10 cellular contexts compared by ENCODE assay signal in genomic region chr1:228408041-228408868, GRCh38. TPM values are rescaled to one million over a fixed set of nuclear protein-coding genes. Genes with fewer than 3 reads are reported as not detected.
DNase-seq lines count a peak whose midpoint lies in the region; ATAC-seq and TF ChIP-seq lines count a peak whose summit lies in the region.
"Had no signal": no experiment of that assay in that cellular context is flagged by ENCODE, and none has a peak within 500 bp of the region (broad histone marks: within the 10 kb centered on the region; RNA-seq: fewer than 3 reads in every experiment).

No MANE protein-coding gene starts in this region.

- no peaks in the 10 kb centered on the region for H3K9me3 Mint-ChIP-seq in MCF 10A (ENCODE audit: unreplicated experiment)
- H3K9me3 Mint-ChIP-seq in naive thymus-derived CD8-positive, alpha-beta T cell = no peaks in the 10 kb centered on the region

- H3K27me3 Mint-ChIP-seq in MCF 10A (ENCODE audit: insufficient read depth, unreplicated experiment) = no peaks in the 10 kb centered on the region
- no peaks in the 10 kb centered on the region for H3K27me3 Mint-ChIP-seq in naive thymus-derived CD8-positive, alpha-beta T cell

- peaks cover 15% of the 10 kb centered on the region for H3K36me3 Mint-ChIP-seq in MCF 10A (ENCODE audit: insufficient read depth, unreplicated experiment)
- H3K36me3 Mint-ChIP-seq in naive thymus-derived CD8-positive, alpha-beta T cell = peaks cover 0 to under 1% (median 0%) of the 10 kb centered on the region in 3 donors

- no peak for ATAC-seq in naive thymus-derived CD8-positive, alpha-beta T cell
- ATAC-seq in GM18498 (IDR thresholded peaks at IDR 0.05; ENCODE audit: unreplicated experiment) (no peak), HG02623 (IDR thresholded peaks at IDR 0.05; ENCODE audit: unreplicated experiment) (no peak), GM19463 (IDR thresholded peaks at IDR 0.05; ENCODE audit: unreplicated experiment) (no peak)

- peaks cover 43% of the 10 kb centered on the region for H3K4me1 Mint-ChIP-seq in MCF 10A (ENCODE audit: insufficient read depth, unreplicated experiment)
- H3K4me1 Mint-ChIP-seq in naive thymus-derived CD8-positive, alpha-beta T cell = peaks cover 30 to 52% (median 41%) of the 10 kb centered on the region in 4 donors

- peak overlapping the region; percentile 83 for H3K4me3 ChIP-seq in HUES64 (ENCODE audit: low read length)

- H3K4me3 Mint-ChIP-seq in MCF 10A (ENCODE audit: unreplicated experiment) = peak overlapping the region; percentile 95
- H3K4me3 Mint-ChIP-seq in naive thymus-derived CD8-positive, alpha-beta T cell = peak overlapping the region; percentile 36 to 96 (median 72)

- H3K4me1 ChIP-seq in HUES64 (ENCODE audit: insufficient read depth, low read length) = peaks cover 17% of the 10 kb centered on the region

- H3K9me3 ChIP-seq in HUES64 (ENCODE audit: insufficient read depth, low read depth, low read length) = no peaks in the 10 kb centered on the region
- H3K9me3 ChIP-seq: prostate gland had no signal

- no peaks in the 10 kb centered on the region; the same call in 1 of the 2 replicates for H3K27me3 ChIP-seq in HUES64 (ENCODE audit: insufficient read depth, low read length)

- DNase-seq in MCF 10A (ENCODE audit: unreplicated experiment) (no peak), nucleus accumbens (lab: John Stamatoyannopoulos, UW) (no peak)
- DNase-seq in naive thymus-derived CD8-positive, alpha-beta T cell = no peak
- DNase-seq: foreskin melanocyte had no signal

- H3K27ac ChIP-seq in C4-2B = peak overlapping the region; percentile 99
- H3K27ac ChIP-seq in HUES64 (ENCODE audit: low read depth, low read length) = no peak overlapping the region

- CTCF ChIA-PET in MCF 10A (lab: Yijun Ruan, JAX) = no interaction called here

- no peak overlapping the region for H3K9ac ChIP-seq in HUES64 (ENCODE audit: low read depth, low read length)

- POLR2A ChIA-PET in MCF 10A (lab: Yijun Ruan, JAX) = interaction anchor here (4.3 to 5.3 kb wide), 2 partner anchors 13 to 49 kb away, joined by 38 to 117 read pairs; a partner anchor contains a TSS
- POLR2A ChIA-PET in naive thymus-derived CD8-positive, alpha-beta T cell (lab: Charles Lee) = no interaction called here

- WGBS in HUES64 = 91% methylated on average over 27 of the region's 27 CpGs

- H3K36me3 ChIP-seq in HUES64 (ENCODE audit: insufficient read depth, low read length) = peaks cover 8% of the 10 kb centered on the region; the same call in 1 of the 2 replicates
- H3K36me3 ChIP-seq: prostate gland had no signal

- H3K27ac Mint-ChIP-seq in MCF 10A (ENCODE audit: low read depth, unreplicated experiment) = peak overlapping the region; percentile 8
- H3K27ac Mint-ChIP-seq in naive thymus-derived CD8-positive, alpha-beta T cell = peak overlapping the region in 7 of 10 donors; percentile 25 to 82 (median 50)

- intact Hi-C loops in MCF 10A (cut with micrococcal nuclease) = loop anchor here (5.0 kb wide), 1 partner anchor 196 kb away; no protein-coding TSS in a partner anchor

- no peak for TF ChIP-seq CTCF in C4-2B (conservative IDR thresholded peaks at IDR 0.05)
- TF ChIP-seq CTCF in MCF 10A (IDR thresholded peaks at IDR 0.05; ENCODE audit: unreplicated experiment) = no peak

- no TSS peak for BruUV-seq in MCF 10A (replicated peaks; lab: Mats Ljungman, UMichigan)

RNA-seq across cellular contexts. Expression of gene TRIM11, which starts 1.6 kb away (rescaled TPM):
- 19.2 TPM for polyA plus RNA-seq in HUES64 (2013, experiment 1 of 2)
- polyA plus RNA-seq in HUES64 (2013, experiment 2 of 2) = 17.4 TPM
- total RNA-seq in MCF 10A (2022) = 56.5 and 60.3 TPM in 2 replicates
- total RNA-seq in naive thymus-derived CD8-positive, alpha-beta T cell = 10 to 100 TPM; 50.0 to 54.8 TPM
- polyA plus RNA-seq in naive thymus-derived CD8-positive, alpha-beta T cell = 10 to 100 TPM in 2 of 3 donors, 1 to 10 TPM in 1; 9.2 to 17.9 (median 13.6) TPM

RNA-seq across cellular contexts. Expression of gene TRIM17, which starts 8.4 kb away (rescaled TPM):
- 1.7 TPM for polyA plus RNA-seq in HUES64 (2013, experiment 1 of 2)
- 2.1 TPM for polyA plus RNA-seq in HUES64 (2013, experiment 2 of 2)
- total RNA-seq in MCF 10A (2022) = not detected in 2 replicates
- total RNA-seq in naive thymus-derived CD8-positive, alpha-beta T cell = 1 to 10 TPM; 1.7 to 3.1 TPM
- under 1 TPM; 0.39 to 0.62 (median 0.58) TPM for polyA plus RNA-seq in naive thymus-derived CD8-positive, alpha-beta T cell
